ENCODE assay signal across 13 cellular contexts in genomic region chr7:104653870-104654401, GRCh38.
DNase-seq lines count a peak whose midpoint lies in the region; ATAC-seq, FAIRE-seq and TF ChIP-seq lines count a peak whose summit lies in the region.
"Had no signal": no experiment of that assay in that cellular context is flagged by ENCODE, and none has a peak within 500 bp of the region (broad histone marks: within the 10 kb centered on the region; RNA-seq: fewer than 3 reads in every experiment).

No MANE protein-coding gene starts in this region.

- intact Hi-C loops in HepG2 (cut with micrococcal nuclease; ENCODE audit: unreplicated experiment): no loop called here
- intact Hi-C loops in right lobe of liver (cut with DNase I): no loop called here

- H2BK20ac ChIP-seq in H9 (ENCODE audit: low read depth, low read length, poor library complexity, severe bottlenecking): no peak overlapping the region

- H3K27ac Mint-ChIP-seq in H9: no peak overlapping the region
- H3K27ac Mint-ChIP-seq: CD14-positive monocyte had no signal

- no peaks in the 10 kb centered on the region for H3K4me1 Mint-ChIP-seq in H9

- H3K9me3 Mint-ChIP-seq in H9: no peaks in the 10 kb centered on the region
- H3K9me3 Mint-ChIP-seq: CD14-positive monocyte had no signal

- no peak overlapping the region for H3K27ac ChIP-seq in HepG2 (ENCODE audit: extremely low read length, insufficient read depth, low read length)
- H3K27ac ChIP-seq in right lobe of liver: no peak overlapping the region
- H3K27ac ChIP-seq in HEK293 (ENCODE audit: extremely low read depth, low read depth, low read length): no peak overlapping the region
- H3K27ac ChIP-seq in H9 (ENCODE audit: insufficient read length, low read depth, low read length): no peak overlapping the region
- H3K27ac ChIP-seq: Peyer's patch had no signal

- no peak overlapping the region for H2BK12ac ChIP-seq in H9 (ENCODE audit: insufficient read length, low read depth, low read length)

- H3K4me3 ChIP-seq in HepG2 (replicated peaks in 1 of 3; ENCODE audit: insufficient read depth in 1 of 3, low read depth in 2 of 3, low read length in 3 of 3) (no peak overlapping the region), right lobe of liver (no peak overlapping the region), HEK293 (ENCODE audit: low read depth, low read length) (no peak overlapping the region)
- H3K4me3 ChIP-seq: Peyer's patch had no signal

- H3K36me3 ChIP-seq in HepG2 (replicated peaks in 1 of 2; ENCODE audit: control insufficient read depth in 1 of 2, insufficient read depth in 2 of 2, low read length in 2 of 2) (no peaks in the 10 kb centered on the region), right lobe of liver (no peaks in the 10 kb centered on the region), HEK293 (ENCODE audit: control insufficient read depth in 2 of 2, insufficient read depth in 1 of 2, low read length in 2 of 2) (no peaks in the 10 kb centered on the region)
- H3K36me3 ChIP-seq: Peyer's patch had no signal

- no peak for TF ChIP-seq POLR2A in HepG2 (IDR thresholded peaks at IDR 0.05; ENCODE audit: insufficient read depth in 1 of 2, low read depth in 2 of 2, low read length in 2 of 2)
- TF ChIP-seq POLR2A in right lobe of liver (IDR thresholded peaks at IDR 0.05): no peak

- no peaks in the 10 kb centered on the region for H3K4me1 ChIP-seq in HepG2 (ENCODE audit: insufficient read depth, low read length)
- H3K4me1 ChIP-seq in right lobe of liver: no peaks in the 10 kb centered on the region
- H3K4me1 ChIP-seq in HEK293 (ENCODE audit: control insufficient read depth, insufficient read depth, low read length): no peaks in the 10 kb centered on the region
- H3K4me1 ChIP-seq in H9 (ENCODE audit: insufficient read depth, low read length): no peaks in the 10 kb centered on the region
- H3K4me1 ChIP-seq: Peyer's patch had no signal

- no peaks in the 10 kb centered on the region for H3K36me3 Mint-ChIP-seq in H9 (ENCODE audit: insufficient read depth in 1 of 3, low read depth in 3 of 3)
- H3K36me3 Mint-ChIP-seq: CD14-positive monocyte had no signal

- H3K14ac ChIP-seq in H9 (ENCODE audit: insufficient read depth, low read length): no peak overlapping the region

- TF ChIP-seq CTCF in HepG2 (CRISPR knock-in tag; IDR thresholded peaks at IDR 0.05) (no peak), right lobe of liver (IDR thresholded peaks at IDR 0.05) (no peak), HEK293 (tag by site-specific recombination; IDR thresholded peaks at IDR 0.05) (no peak), H9 (conservative IDR thresholded peaks at IDR 0.05) (no peak)

- no peak for FAIRE-seq in HepG2 (lab: Jason Lieb, UNC)
- FAIRE-seq: H1 had no signal

- H3T11ph ChIP-seq in H9 (ENCODE audit: low read length): no peak overlapping the region

- 2% methylated on average over 4 of the region's 4 CpGs for WGBS in HepG2 (ENCODE audit: low lambda C conversion rate)
- WGBS in right lobe of liver (ENCODE audit: insufficient coverage, low coverage, low lambda C conversion rate, missing lambda C conversion rate): 73% methylated on average over 3 of the region's 4 CpGs
- no CpG with 5 or more reads among the region's 4 CpGs for WGBS in H9 (ENCODE audit: extremely low coverage, insufficient read length, low lambda C conversion rate)

- H2AK5ac ChIP-seq in H9 (ENCODE audit: insufficient read length, low read length): no peak overlapping the region

- H3K4me2 ChIP-seq in HepG2 (ENCODE audit: low read depth, low read length): no peak overlapping the region
- H3K4me2 ChIP-seq in H9 (ENCODE audit: insufficient read depth, insufficient read length, low read length): no peak overlapping the region

- H2AFZ ChIP-seq in HepG2 (ENCODE audit: low read length): no peak overlapping the region
- no peak overlapping the region for H2AFZ ChIP-seq in H9 (ENCODE audit: low read length)

- no peak overlapping the region for H2BK120ac ChIP-seq in H9 (ENCODE audit: low read depth, low read length, poor library complexity, severe bottlenecking)

- peaks cover 0 to 3% of the 10 kb centered on the region in 2 experiments; a peak in 1 of 5 replicates for H3K27me3 ChIP-seq in HepG2 (ENCODE audit: control insufficient read depth in 1 of 2, insufficient read depth in 2 of 2, low read length in 2 of 2)
- no peaks in the 10 kb centered on the region for H3K27me3 ChIP-seq in right lobe of liver
- no peaks in the 10 kb centered on the region for H3K27me3 ChIP-seq in H9 (ENCODE audit: insufficient read depth, low read length)
- H3K27me3 ChIP-seq: Peyer's patch had no signal

- no peak overlapping the region for H4K91ac ChIP-seq in H9 (ENCODE audit: insufficient read length, low read depth, low read length)

- CTCF ChIA-PET in HepG2 (lab: Yijun Ruan, JAX; ENCODE audit: low intra/inter-chr PET ratio, low total read pairs) (no interaction called here), HEK293 (lab: Yijun Ruan, JAX) (interaction anchor here (2.1 to 3.8 kb wide), 2 partner anchors 11 to 194 kb away, joined by 5 to 15 read pairs; no protein-coding TSS in a partner anchor)

- H3K56ac ChIP-seq in H9 (ENCODE audit: insufficient read length, low read depth, low read length): no peak overlapping the region

- no TSS peak for BruUV-seq in HepG2 (replicated peaks; lab: Mats Ljungman, UMichigan)

- H3K9ac ChIP-seq in HepG2 (ENCODE audit: insufficient read depth, low read depth, low read length) (no peak overlapping the region), H9 (ENCODE audit: extremely low read depth, insufficient read length, low read length) (no peak overlapping the region)

- no peaks in the 10 kb centered on the region for H3K79me1 ChIP-seq in H9 (ENCODE audit: insufficient read depth, low read depth, low read length, poor library complexity, severe bottlenecking)

- no peak overlapping the region for H2BK15ac ChIP-seq in H9 (ENCODE audit: low read depth, low read length)

- no peaks in the 10 kb centered on the region for H3K23me2 ChIP-seq in H9 (ENCODE audit: insufficient read length, low read depth, low read length, poor library complexity, severe bottlenecking)

- H3K18ac ChIP-seq in H9 (ENCODE audit: insufficient read length, low read depth, low read length): no peak overlapping the region

- DNase-seq in HepG2 (ENCODE audit: low spot score) (no peak), right lobe of liver (no peak), astrocyte of the hippocampus (ENCODE audit: low read depth, low spot score) (peak; percentile 50), H9 (no peak), NCI-H748 (lab: John Stamatoyannopoulos, UW; ENCODE audit: unreplicated experiment) (no peak), NCI-H526 (lab: John Stamatoyannopoulos, UW) (no peak)
- DNase-seq: NCI-H1417 treated with DMSO at 0.1 percent for 48 hours, NCI-H2081 treated with DMSO at 0.1 percent for 48 hours, NCI-H524, Peyer's patch had no signal

- no peak overlapping the region for H4K5ac ChIP-seq in H9 (ENCODE audit: insufficient read length, low read depth, low read length)

- H3K4ac ChIP-seq in H9 (ENCODE audit: low read depth, low read length): no peak overlapping the region

- no peak for ATAC-seq in HepG2
- no peak for ATAC-seq in right lobe of liver

- H3K23ac ChIP-seq in H9 (ENCODE audit: insufficient read length, low read depth, low read length): no peak overlapping the region

- H3K9me3 ChIP-seq in HepG2 (ENCODE audit: low read length) (no peaks in the 10 kb centered on the region), right lobe of liver (no peaks in the 10 kb centered on the region), HEK293 (ENCODE audit: control insufficient read depth, insufficient read depth, low read depth, low read length) (no peaks in the 10 kb centered on the region), H9 (ENCODE audit: control insufficient read depth, low read depth, low read length) (no peaks in the 10 kb centered on the region)
- H3K9me3 ChIP-seq: Peyer's patch had no signal

- TF ChIP-seq RAD21 in HepG2 (CRISPR knock-in tag; IDR thresholded peaks at IDR 0.05): no peak

- no peak for TF ChIP-seq EP300 in HepG2 (IDR thresholded peaks at IDR 0.05; ENCODE audit: low read depth in 2 of 2, low read length in 2 of 2)
- no peak for TF ChIP-seq EP300 in HepG2 (CRISPR knock-in tag; IDR thresholded peaks at IDR 0.05; ENCODE audit: borderline replicate concordance)

- in situ Hi-C loops in HepG2 (cut with HindIII; ENCODE audit: extremely low pct_ligation_motif_present, low pct_unique_long_range_greater_than_20kb): no loop called here

- H4K8ac ChIP-seq in H9 (replicated peaks; ENCODE audit: insufficient read length, low read depth, low read length): no peak overlapping the region

- POLR2A ChIA-PET in HepG2 (lab: Yijun Ruan, JAX) (no interaction called here), HEK293 (lab: Yijun Ruan, JAX) (no interaction called here)

- H3K79me2 ChIP-seq in HepG2 (ENCODE audit: insufficient read depth, low read length): no peaks in the 10 kb centered on the region
- H3K79me2 ChIP-seq in H9 (ENCODE audit: insufficient read depth, low read length): no peaks in the 10 kb centered on the region

- no peak overlapping the region for H2BK5ac ChIP-seq in H9 (ENCODE audit: insufficient read length, low read length)

- H3K4me3 Mint-ChIP-seq in H9: no peak overlapping the region
- H3K4me3 Mint-ChIP-seq: CD14-positive monocyte had no signal

- peaks cover 2% of the 10 kb centered on the region for H3K27me3 Mint-ChIP-seq in H9 (ENCODE audit: low read depth)

- H4K20me1 ChIP-seq in HepG2 (ENCODE audit: insufficient read depth, low read length) (no peaks in the 10 kb centered on the region), H9 (ENCODE audit: control insufficient read depth, insufficient read depth, insufficient read length) (no peaks in the 10 kb centered on the region)

TF ChIP-seq in HepG2, 621 proteins besides CTCF, POLR2A, EP300 and RAD21:
- TF ChIP-seq ZFP90 (CRISPR knock-in tag; IDR thresholded peaks at IDR 0.05; ENCODE audit: borderline replicate concordance) (no peak), ATF7 (IDR thresholded peaks at IDR 0.05) (peak; percentile 96), ATF7 (CRISPR knock-in tag; IDR thresholded peaks at IDR 0.05) (no peak), CREB1 (IDR thresholded peaks at IDR 0.05) (peak; percentile 89), CREB1 (CRISPR knock-in tag; IDR thresholded peaks at IDR 0.05) (no peak)

TF ChIP-seq in HEK293, 187 proteins besides CTCF, POLR2A, EP300 and RAD21 (continues in another document):
- TF ChIP-seq ZNF324 (tag by site-specific recombination; IDR thresholded peaks at IDR 0.05) (no peak), ZNF211 (tag by site-specific recombination; IDR thresholded peaks at IDR 0.05; ENCODE audit: low read depth) (no peak), ZFP41 (tag by site-specific recombination; IDR thresholded peaks at IDR 0.05; ENCODE audit: borderline replicate concordance) (no peak), ZNF660 (tag by site-specific recombination; IDR thresholded peaks at IDR 0.05) (no peak)

Comparison
In these comparisons a context has a peak if more than half of its experiments do, and no peak if none do; other contexts are left out.
1. Of the 63 proteins assayed by ChIP-seq in both HepG2 and HEK293: peak only in HepG2: none; only in HEK293: ATF2; in both: none; in neither: 62.